Comparison of ENCODE assay signal across 21 cellular contexts in the genomic region with DNA sequence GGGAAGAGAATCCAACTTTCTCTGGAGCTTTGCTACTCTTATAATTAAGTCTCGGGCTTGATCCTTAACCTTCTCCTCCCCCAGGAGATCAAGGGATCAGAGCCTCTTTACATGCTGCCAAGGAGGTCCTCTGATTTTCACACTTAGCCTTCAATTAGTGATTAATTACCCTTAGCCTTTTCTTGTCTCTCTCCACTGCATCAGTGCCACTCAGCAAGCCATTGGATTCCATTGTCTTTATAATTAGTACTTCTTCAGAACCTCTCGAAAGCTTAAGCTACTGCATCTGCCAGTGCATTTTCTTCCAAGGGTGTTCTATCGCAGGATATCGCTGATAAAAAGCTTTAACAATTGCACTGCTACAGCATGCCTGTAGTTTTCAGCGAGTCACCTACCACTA.
A peak's percentile ranks its signal among the peaks of the same experiment; 100 is the strongest.
DNase-seq lines count a peak whose midpoint lies in the region; ATAC-seq and TF ChIP-seq lines count a peak whose summit lies in the region.
"Had no signal": no experiment of that assay in that cellular context is flagged by ENCODE, and none has a peak within 500 bp of the region (broad histone marks: within the 10 kb centered on the region; RNA-seq: fewer than 3 reads in every experiment).

No MANE protein-coding gene starts in this region.

- no peak overlapping the region for H2AFZ ChIP-seq in H9 (ENCODE audit: low read length)

- H2BK20ac ChIP-seq in H9 (ENCODE audit: low read depth, low read length, poor library complexity, severe bottlenecking): no peak overlapping the region

- H3K23ac ChIP-seq in H9 (ENCODE audit: insufficient read length, low read depth, low read length): no peak overlapping the region

- H3K4me1 ChIP-seq in H9 (ENCODE audit: insufficient read depth, low read length): 0 out of 2 replicates have a peak, but pooled peaks cover 3% of the 10 kb centered on the region
- H3K4me1 ChIP-seq: BE2C, Caco-2 had no signal

- no peak overlapping the region for H4K5ac ChIP-seq in H9 (ENCODE audit: insufficient read length, low read depth, low read length)

- WGBS in H9 (ENCODE audit: extremely low coverage, insufficient read length, low lambda C conversion rate): no CpG with 5 or more reads among the region's 5 CpGs

- H3K56ac ChIP-seq in H9 (ENCODE audit: insufficient read length, low read depth, low read length): no peak overlapping the region

- H2BK15ac ChIP-seq in H9 (ENCODE audit: low read depth, low read length): no peak overlapping the region

- intact Hi-C loops in dorsolateral prefrontal cortex (cut with DNase I): no loop called here

- no peak overlapping the region for H4K91ac ChIP-seq in H9 (ENCODE audit: insufficient read length, low read depth, low read length)

- no peaks in the 10 kb centered on the region for H4K20me1 ChIP-seq in H9 (ENCODE audit: control insufficient read depth, insufficient read depth, insufficient read length)

- DNase-seq in DMS79 (lab: John Stamatoyannopoulos, UW): peak; percentile 82
- DNase-seq in H9: peak; percentile 29
- peak; percentile 15 for DNase-seq in NCI-H82 treated with DMSO at 0.1 percent for 48 hours (lab: John Stamatoyannopoulos, UW; ENCODE audit: unreplicated experiment)
- peak; percentile 30 for DNase-seq in iPS-NIHi7 (ENCODE audit: extremely low spot score)
- no peak for DNase-seq in NCI-H1694 (lab: John Stamatoyannopoulos, UW)
- no peak for DNase-seq in dorsolateral prefrontal cortex
- DNase-seq in activated naive CD4-positive, alpha-beta T cell (lab: John Stamatoyannopoulos, UW): no peak
- DNase-seq: BE2C; Caco-2; CD4-positive, alpha-beta T cell; IMR-90; NCI-H187; NCI-H2107; NCI-H226; NCI-H526; NK-92 treated with Interleukin-12 subunit alpha and Interleukin-12 subunit beta, amount 100 ng/mL, for 24 hours; OCI-M1; SHP77 treated with DMSO at 0.1 percent for 48 hours; SK-N-SH had no signal

- no peak overlapping the region for H2BK5ac ChIP-seq in H9 (ENCODE audit: insufficient read length, low read length)

- no peaks in the 10 kb centered on the region for H3K9me3 ChIP-seq in H9 (ENCODE audit: control insufficient read depth, low read depth, low read length)
- H3K9me3 ChIP-seq: BE2C, Caco-2, SK-N-SH had no signal

- H3T11ph ChIP-seq in H9 (ENCODE audit: low read length): no peak overlapping the region

- TF ChIP-seq CTCF in H9 (conservative IDR thresholded peaks at IDR 0.05) (no peak), dorsolateral prefrontal cortex (IDR thresholded peaks at IDR 0.05 in 54 of 56, conservative IDR thresholded peaks at IDR 0.05 in 2 of 56; ENCODE audit: low read depth in 1 of 56, partially characterized antibody in 56 of 56) (no peak)

- no peak for ATAC-seq in HG03342 (IDR thresholded peaks at IDR 0.05; ENCODE audit: unreplicated experiment)

- H4K8ac ChIP-seq in H9 (replicated peaks; ENCODE audit: insufficient read length, low read depth, low read length): no peak overlapping the region

- H3K79me1 ChIP-seq in H9 (ENCODE audit: insufficient read depth, low read depth, low read length, poor library complexity, severe bottlenecking): no peaks in the 10 kb centered on the region

- peaks cover 15 to 16% of the 10 kb centered on the region in 2 experiments for H3K4me1 Mint-ChIP-seq in H9

- no peak overlapping the region for H2BK120ac ChIP-seq in H9 (ENCODE audit: low read depth, low read length, poor library complexity, severe bottlenecking)

- H3K27ac ChIP-seq in H9 (ENCODE audit: insufficient read length, low read depth, low read length) (no peak overlapping the region), dorsolateral prefrontal cortex (no peak overlapping the region)
- H3K27ac ChIP-seq: HL-60 had no signal

- H3K79me2 ChIP-seq in H9 (ENCODE audit: insufficient read depth, low read length): no peaks in the 10 kb centered on the region

- no peak overlapping the region for H2AK5ac ChIP-seq in H9 (ENCODE audit: insufficient read length, low read length)

- no peak overlapping the region for H3K14ac ChIP-seq in H9 (ENCODE audit: insufficient read depth, low read length)

- H3K27ac Mint-ChIP-seq in H9: no peak overlapping the region
- H3K27ac Mint-ChIP-seq: CD4-positive, alpha-beta T cell had no signal

- no peak overlapping the region for H3K4me3 Mint-ChIP-seq in H9
- H3K4me3 Mint-ChIP-seq: CD4-positive, alpha-beta T cell had no signal

- H3K36me3 Mint-ChIP-seq in H9 (ENCODE audit: insufficient read depth in 1 of 3, low read depth in 3 of 3): no peaks in the 10 kb centered on the region; a peak in 1 of 7 replicates

- peaks cover 24% of the 10 kb centered on the region for H3K27me3 Mint-ChIP-seq in H9 (ENCODE audit: low read depth)
- H3K27me3 Mint-ChIP-seq: CD4-positive, alpha-beta T cell had no signal

- no peak overlapping the region for H3K4me3 ChIP-seq in dorsolateral prefrontal cortex

- H3K9ac ChIP-seq in H9 (ENCODE audit: extremely low read depth, insufficient read length, low read length): no peak overlapping the region
- H3K9ac ChIP-seq: SK-N-SH had no signal

- no peak overlapping the region for H3K18ac ChIP-seq in H9 (ENCODE audit: insufficient read length, low read depth, low read length)

- no peak overlapping the region for H2BK12ac ChIP-seq in H9 (ENCODE audit: insufficient read length, low read depth, low read length)

- no peaks in the 10 kb centered on the region for H3K27me3 ChIP-seq in H9 (ENCODE audit: insufficient read depth, low read length)
- no peaks in the 10 kb centered on the region for H3K27me3 ChIP-seq in dorsolateral prefrontal cortex
- H3K27me3 ChIP-seq: BE2C had no signal

- H3K9me3 Mint-ChIP-seq in H9: no peaks in the 10 kb centered on the region

- H3K23me2 ChIP-seq in H9 (ENCODE audit: insufficient read length, low read depth, low read length, poor library complexity, severe bottlenecking): no peaks in the 10 kb centered on the region

- H3K4ac ChIP-seq in H9 (ENCODE audit: low read depth, low read length): no peak overlapping the region

- no peak overlapping the region for H3K4me2 ChIP-seq in H9 (ENCODE audit: insufficient read depth, insufficient read length, low read length)
- H3K4me2 ChIP-seq: SK-N-SH had no signal

Comparison
In these comparisons a context has a peak if more than half of its experiments do, and no peak if none do; other contexts are left out.
1. DNase-seq: peak in DMS79 (single experiment), H9 (single experiment), NCI-H82 treated with DMSO at 0.1 percent for 48 hours (single experiment) and iPS-NIHi7 (single experiment); none in NCI-H1694 (single experiment), dorsolateral prefrontal cortex (0 of 10) and activated naive CD4-positive, alpha-beta T cell (0 of 4).